ENCODE assay signal across 30 cellular contexts in genomic region chr14:89728964-89729363, GRCh38.
"Had no signal": no experiment of that assay in that cellular context is flagged by ENCODE, and none has a peak within 500 bp of the region (broad histone marks: within the 10 kb centered on the region; RNA-seq: fewer than 3 reads in every experiment).

No MANE protein-coding gene starts in this region.

- ATAC-seq: activated CD4-positive, alpha-beta T cell treated with anti-CD3 and anti-CD28 coated beads for 36 hours; activated CD4-positive, CD25-positive, alpha-beta regulatory T cell treated with anti-CD3 and anti-CD28 coated beads, Interleukin-2, amount 50 U/mL, for 24 hours; activated naive CD4-positive, alpha-beta T cell treated with anti-CD3 and anti-CD28 coated beads, Interleukin-2, amount 50 U/mL, for 72 hours; activated T-cell treated with anti-CD3 and anti-CD28 coated beads, Interleukin-2, amount 50 U/mL, for 72 hours; effector memory CD8-positive, alpha-beta T cell; gastroesophageal sphincter; T-helper 17 cell had no signal

- H3K36me3 ChIP-seq: ascending aorta, breast epithelium, esophagus squamous epithelium, gastroesophageal sphincter, WERI-Rb-1 had no signal

- H3K27me3 ChIP-seq: ascending aorta, breast epithelium, esophagus squamous epithelium, gastroesophageal sphincter had no signal

- H3K9me3 ChIP-seq: breast epithelium, esophagus squamous epithelium had no signal

- DNase-seq: activated B cell treated with CpG ODN at 0.5 μM for 24 hours; activated CD4-positive, alpha-beta memory T cell treated with anti-CD3 and anti-CD28 coated beads, Interleukin-2, amount 10 ng/mL, durations not matched to agents 7 days and 5 days; activated CD4-positive, alpha-beta T cell treated with anti-CD3 and anti-CD28 coated beads for 36 hours; activated CD4-positive, alpha-beta T cell treated with anti-CD3 and anti-CD28 coated beads, Interleukin-2, amount 10 ng/mL, durations not matched to agents 24 days and 14 days; activated CD4-positive, alpha-beta T cell treated with anti-CD3 and anti-CD28 coated beads, Interleukin-2, amount 50 U/mL, for 4 hours; activated CD8-positive, alpha-beta memory T cell treated with anti-CD3 and anti-CD28 coated beads, Interleukin-2, amount 50 U/mL, for 48 hours; activated gamma-delta T cell; activated naive CD4-positive, alpha-beta T cell; activated naive CD4-positive, alpha-beta T cell treated with anti-CD3 and anti-CD28 coated beads, Interleukin-2, amount 10 ng/mL, durations not matched to agents 7 days and 5 days; activated naive CD8-positive, alpha-beta T cell treated with anti-CD3 and anti-CD28 coated beads, Interleukin-2, amount 10 ng/mL, durations not matched to agents 7 days and 5 days; activated T-cell treated with anti-CD3 and anti-CD28 coated beads for 4 hours; activated T-cell treated with anti-CD3 and anti-CD28 coated beads, Interleukin-2, amount 50 U/mL, for 24 hours; activated T-cell treated with anti-CD3 and anti-CD28 coated beads, Interleukin-2, amount 50 U/mL, for 72 hours; dermis blood vessel endothelial cell; effector CD4-positive, alpha-beta T cell; effector memory CD8-positive, alpha-beta T cell; esophagus squamous epithelium; foreskin melanocyte; head of caudate nucleus; T-helper 1 cell; T-helper 17 cell; T1000; WERI-Rb-1 had no signal

- H3K4me1 ChIP-seq: breast epithelium, esophagus squamous epithelium, gastroesophageal sphincter had no signal

- H3K4me3 ChIP-seq: ascending aorta, breast epithelium, coronary artery, esophagus squamous epithelium, gastroesophageal sphincter had no signal

- H3K27ac ChIP-seq: ascending aorta, breast epithelium, coronary artery, epithelial cell of prostate, esophagus squamous epithelium, gastroesophageal sphincter, WERI-Rb-1 had no signal
